32 cellular contexts compared by ENCODE assay signal in the genomic region with DNA sequence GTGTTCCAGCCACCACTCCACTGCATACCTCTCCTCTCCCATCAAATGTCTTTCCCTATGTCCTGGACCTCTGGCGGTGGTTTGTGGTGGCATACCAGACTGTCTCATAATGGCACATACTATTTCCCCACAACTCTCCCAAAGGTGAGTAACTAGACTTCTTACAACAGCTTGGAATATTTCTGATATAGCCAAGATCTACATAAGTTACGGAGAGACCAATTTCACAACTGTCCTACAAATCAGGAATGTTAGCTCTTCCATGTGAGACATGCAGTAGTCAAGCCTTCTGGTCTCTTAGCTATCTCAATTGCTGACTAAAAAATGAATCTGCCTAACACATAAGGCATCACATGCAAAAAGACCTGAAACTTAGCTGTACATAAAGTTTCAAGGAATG.
"Had no signal": no experiment of that assay in that cellular context is flagged by ENCODE, and none has a peak within 500 bp of the region (broad histone marks: within the 10 kb centered on the region; RNA-seq: fewer than 3 reads in every experiment).

No MANE protein-coding gene starts in this region.

- DNase-seq: activated B cell treated with CpG ODN at 0.5 μM for 24 hours; activated CD4-positive, alpha-beta T cell treated with anti-CD3 and anti-CD28 coated beads for 48 hours; activated CD4-positive, alpha-beta T cell treated with anti-CD3 and anti-CD28 coated beads, Interleukin-2, amount 50 U/mL, for 1 hour; activated CD4-positive, alpha-beta T cell treated with anti-CD3 and anti-CD28 coated beads, Interleukin-2, amount 50 U/mL, for 48 hours; activated CD8-positive, alpha-beta memory T cell treated with anti-CD3 and anti-CD28 coated beads for 24 hours; activated CD8-positive, alpha-beta T cell treated with anti-CD3 and anti-CD28 coated beads for 36 hours; activated effector memory CD4-positive, alpha-beta T cell treated with anti-CD3 and anti-CD28 coated beads, Interleukin-2, amount 50 U/mL, for 16 hours; activated naive CD4-positive, alpha-beta T cell treated with anti-CD3 and anti-CD28 coated beads for 36 hours; activated naive CD8-positive, alpha-beta T cell treated with anti-CD3 and anti-CD28 coated beads for 36 hours; activated naive CD8-positive, alpha-beta T cell treated with anti-CD3 and anti-CD28 coated beads, Interleukin-2, amount 50 U/mL, for 24 hours; activated T-cell treated with anti-CD3 and anti-CD28 coated beads, Interleukin-2, amount 50 U/mL, for 4 hours; adrenal gland; amygdala; aorta; body of pancreas; caudate nucleus; cortex of kidney; dermis blood vessel endothelial cell; effector CD4-positive, alpha-beta T cell; effector memory CD8-positive, alpha-beta T cell; erythroblast; foreskin keratinocyte; gastrocnemius medialis; glutamatergic neuron; T-helper 1 cell; T-helper 17 cell; T1000; WERI-Rb-1 had no signal

- H3K36me3 Mint-ChIP-seq: activated naive CD4-positive, alpha-beta T cell treated with anti-CD3 and anti-CD28 coated beads, Interleukin-2, amount 50 U/mL, for 24 hours; activated naive CD8-positive, alpha-beta T cell treated with anti-CD3 and anti-CD28 coated beads for 36 hours had no signal

- H3K9me3 ChIP-seq: adrenal gland, body of pancreas, esophagus muscularis mucosa, gastrocnemius medialis had no signal

- H3K27me3 Mint-ChIP-seq: activated B cell treated with CpG ODN at 0.5 μM for 24 hours; activated CD8-positive, alpha-beta T cell treated with anti-CD3 and anti-CD28 coated beads for 36 hours; activated naive CD4-positive, alpha-beta T cell treated with anti-CD3 and anti-CD28 coated beads, Interleukin-2, amount 50 U/mL, for 24 hours; activated naive CD8-positive, alpha-beta T cell treated with anti-CD3 and anti-CD28 coated beads for 36 hours; activated naive CD8-positive, alpha-beta T cell treated with anti-CD3 and anti-CD28 coated beads, Interleukin-2, amount 50 U/mL, for 24 hours; effector memory CD8-positive, alpha-beta T cell; T-helper 17 cell had no signal

- H3K27me3 ChIP-seq: adrenal gland, body of pancreas, esophagus muscularis mucosa, foreskin keratinocyte, gastrocnemius medialis had no signal

- H3K27ac Mint-ChIP-seq: activated B cell treated with CpG ODN at 0.5 μM for 24 hours; activated CD8-positive, alpha-beta T cell treated with anti-CD3 and anti-CD28 coated beads for 36 hours; activated naive CD4-positive, alpha-beta T cell treated with anti-CD3 and anti-CD28 coated beads for 36 hours; activated naive CD4-positive, alpha-beta T cell treated with anti-CD3 and anti-CD28 coated beads, Interleukin-2, amount 50 U/mL, for 24 hours; activated naive CD8-positive, alpha-beta T cell treated with anti-CD3 and anti-CD28 coated beads for 36 hours; activated naive CD8-positive, alpha-beta T cell treated with anti-CD3 and anti-CD28 coated beads, Interleukin-2, amount 50 U/mL, for 24 hours; activated T-helper 2 cell treated with anti-CD3 and anti-CD28 coated beads, Interferon-gamma antibody, Interleukin-2, Interleukin-4, amounts not matched to agents 10 μg/mL and 5 μg/mL and 100 μg/mL, durations not matched to agents 14 hours and 24 hours and 36 hours; effector memory CD8-positive, alpha-beta T cell; T-helper 17 cell; T-helper 2 cell treated with Interferon-gamma antibody and Interleukin-4, amounts not matched to agents 5 μg/mL and 100 μg/mL, for 36 hours had no signal

- H3K4me1 ChIP-seq: adrenal gland, body of pancreas, foreskin keratinocyte, gastrocnemius medialis had no signal

- H3K9me3 Mint-ChIP-seq: activated naive CD4-positive, alpha-beta T cell treated with anti-CD3 and anti-CD28 coated beads for 36 hours; activated naive CD4-positive, alpha-beta T cell treated with anti-CD3 and anti-CD28 coated beads, Interleukin-2, amount 50 U/mL, for 24 hours; activated naive CD8-positive, alpha-beta T cell treated with anti-CD3 and anti-CD28 coated beads for 36 hours; activated naive CD8-positive, alpha-beta T cell treated with anti-CD3 and anti-CD28 coated beads, Interleukin-2, amount 50 U/mL, for 24 hours; activated T-helper 2 cell treated with anti-CD3 and anti-CD28 coated beads, Interferon-gamma antibody, Interleukin-2, Interleukin-4, amounts not matched to agents 10 μg/mL and 5 μg/mL and 100 μg/mL, durations not matched to agents 14 hours and 24 hours and 36 hours had no signal

- H3K4me3 Mint-ChIP-seq: activated B cell treated with CpG ODN at 0.5 μM for 24 hours; activated CD8-positive, alpha-beta T cell treated with anti-CD3 and anti-CD28 coated beads for 36 hours; activated naive CD4-positive, alpha-beta T cell treated with anti-CD3 and anti-CD28 coated beads for 36 hours; activated naive CD4-positive, alpha-beta T cell treated with anti-CD3 and anti-CD28 coated beads, Interleukin-2, amount 50 U/mL, for 24 hours; activated naive CD8-positive, alpha-beta T cell treated with anti-CD3 and anti-CD28 coated beads for 36 hours; activated naive CD8-positive, alpha-beta T cell treated with anti-CD3 and anti-CD28 coated beads, Interleukin-2, amount 50 U/mL, for 24 hours; activated T-cell treated with anti-CD3 and anti-CD28 coated beads, Interleukin-2, amount 50 U/mL, for 4 hours; effector memory CD8-positive, alpha-beta T cell; T-helper 17 cell; T-helper 2 cell treated with Interferon-gamma antibody and Interleukin-4, amounts not matched to agents 5 μg/mL and 100 μg/mL, for 36 hours had no signal

- H3K4me1 Mint-ChIP-seq: activated B cell treated with CpG ODN at 0.5 μM for 24 hours; activated naive CD4-positive, alpha-beta T cell treated with anti-CD3 and anti-CD28 coated beads, Interleukin-2, amount 50 U/mL, for 24 hours; activated naive CD8-positive, alpha-beta T cell treated with anti-CD3 and anti-CD28 coated beads for 36 hours; activated naive CD8-positive, alpha-beta T cell treated with anti-CD3 and anti-CD28 coated beads, Interleukin-2, amount 50 U/mL, for 24 hours; T-helper 17 cell had no signal

- H3K36me3 ChIP-seq: adrenal gland, esophagus muscularis mucosa, gastrocnemius medialis, WERI-Rb-1 had no signal

- H3K4me3 ChIP-seq: adrenal gland, body of pancreas, esophagus muscularis mucosa, gastrocnemius medialis had no signal

- H3K27ac ChIP-seq: adrenal gland, body of pancreas, foreskin keratinocyte, gastrocnemius medialis, WERI-Rb-1 had no signal
